32 cellular contexts compared by ENCODE assay signal in the genomic region with DNA sequence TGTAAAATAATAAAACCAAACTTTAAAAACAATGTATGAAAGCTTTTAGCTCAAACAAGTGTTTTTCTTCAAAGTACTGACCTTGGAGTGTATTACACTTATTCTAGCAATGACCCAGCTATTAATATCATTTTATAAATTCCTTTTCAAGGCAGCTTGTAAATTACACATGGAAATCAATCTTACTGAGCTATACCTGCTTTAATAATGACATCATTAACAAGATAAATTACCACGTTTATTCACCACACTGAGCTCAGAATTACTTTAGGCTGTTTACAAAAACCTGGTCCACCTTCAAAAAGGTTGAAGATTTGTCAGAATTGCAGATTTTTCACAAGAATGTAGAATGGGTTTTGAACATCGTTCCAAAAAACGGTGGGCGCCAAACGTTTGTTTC.
"Had no signal": no experiment of that assay in that cellular context is flagged by ENCODE, and none has a peak within 500 bp of the region (broad histone marks: within the 10 kb centered on the region; RNA-seq: fewer than 3 reads in every experiment).

No MANE protein-coding gene starts in this region.

- H3K27me3 ChIP-seq: neural progenitor cell, ovary, spleen, testis, tibial artery, transverse colon, upper lobe of left lung, vagina had no signal

- H3K27ac Mint-ChIP-seq: naive thymus-derived CD4-positive, alpha-beta T cell; natural killer cell; neural progenitor cell; progenitor cell of endocrine pancreas; stimulated activated memory B cell treated with anti-CD40 and anti-IgM and Interleukin-4, amounts not matched to agents 10 μg/mL and 1 μg/mL and 100 μg/mL, for 72 hours; stimulated activated naive CD8-positive, alpha-beta T cell treated with anti-CD3 and anti-CD28 coated beads, Interleukin-15, amount 100 ng/mL, for 72 hours had no signal

- H3K9ac ChIP-seq: neural progenitor cell, parathyroid adenoma had no signal

- ATAC-seq: naive thymus-derived CD4-positive, alpha-beta T cell; natural killer cell; psoas muscle; right cardiac atrium; sciatic nerve; stimulated activated memory B cell treated with anti-CD40 and anti-IgM and Interleukin-4, amounts not matched to agents 10 μg/mL and 1 μg/mL and 100 μg/mL, for 72 hours; stimulated activated naive CD8-positive, alpha-beta T cell treated with anti-CD3 and anti-CD28 coated beads, Interleukin-15, amount 100 ng/mL, for 72 hours; stimulated activated naive CD8-positive, alpha-beta T cell treated with anti-CD3 and anti-CD28 coated beads, Interleukin-15, Interleukin-2, amounts not matched to agents 100 U/mL and 50 U/mL, for 24 hours had no signal

- H3K36me3 ChIP-seq: neural progenitor cell, ovary, spleen, suprapubic skin, tibial artery, transverse colon, upper lobe of left lung, vagina had no signal

- H3K79me2 ChIP-seq: parathyroid adenoma had no signal

- DNase-seq: naive thymus-derived CD4-positive, alpha-beta T cell; natural killer cell; occipital lobe; ovary; posterior cingulate gyrus; psoas muscle; right cardiac atrium; spleen; stimulated activated CD4-positive, alpha-beta T cell treated with anti-CD3 and anti-CD28 coated beads, Interleukin-12 subunit alpha, Interleukin-12 subunit beta, amount 100 ng/mL, for 4 hours; stimulated activated CD4-positive, alpha-beta T cell treated with anti-CD3 and anti-CD28 coated beads, Interleukin-1b, Interleukin-23, amount 100 ng/mL, for 48 hours; stimulated activated CD4-positive, alpha-beta T cell treated with anti-CD3 and anti-CD28 coated beads, Interleukin-4, amount 100 ng/mL, for 1 hour; stimulated activated CD4-positive, alpha-beta T cell treated with anti-CD3 and anti-CD28 coated beads, Interleukin-4, amount 100 ng/mL, for 4 hours; stimulated activated CD8-positive, alpha-beta memory T cell treated with anti-CD3 and anti-CD28 coated beads, Interleukin-4, amount 100 ng/mL, for 48 hours; stimulated activated naive CD4-positive, alpha-beta T cell; stimulated activated naive CD8-positive, alpha-beta T cell treated with anti-CD3 and anti-CD28 coated beads, Interleukin-15, amount 100 ng/mL, for 72 hours; stimulated activated naive CD8-positive, alpha-beta T cell treated with anti-CD3 and anti-CD28 coated beads, Interleukin-15, Interleukin-2, amounts not matched to agents 100 U/mL and 50 U/mL, for 24 hours; substantia nigra; testis; tibial artery; transverse colon; upper lobe of left lung had no signal

- H3K4me2 ChIP-seq: neural progenitor cell, smooth muscle cell had no signal

- H3K4me3 ChIP-seq: neural progenitor cell, ovary, psoas muscle, skin epidermis, smooth muscle cell, spleen, suprapubic skin, testis, tibial artery, transverse colon, upper lobe of left lung, vagina had no signal

- H3K4me1 ChIP-seq: parathyroid adenoma, psoas muscle, spleen, suprapubic skin, testis, tibial artery, transverse colon, upper lobe of left lung, vagina had no signal

- H3K36me3 Mint-ChIP-seq: stimulated activated memory B cell treated with anti-CD40 and anti-IgM and Interleukin-4, amounts not matched to agents 10 μg/mL and 1 μg/mL and 100 μg/mL, for 72 hours had no signal

- H3K4me1 Mint-ChIP-seq: naive thymus-derived CD4-positive, alpha-beta T cell; natural killer cell; stimulated activated memory B cell treated with anti-CD40 and anti-IgM and Interleukin-4, amounts not matched to agents 10 μg/mL and 1 μg/mL and 100 μg/mL, for 72 hours; stimulated activated naive CD8-positive, alpha-beta T cell treated with anti-CD3 and anti-CD28 coated beads, Interleukin-15, amount 100 ng/mL, for 72 hours had no signal

- H3K4me3 Mint-ChIP-seq: naive thymus-derived CD4-positive, alpha-beta T cell; natural killer cell; nephron; neural progenitor cell; stimulated activated memory B cell treated with anti-CD40 and anti-IgM and Interleukin-4, amounts not matched to agents 10 μg/mL and 1 μg/mL and 100 μg/mL, for 72 hours; stimulated activated naive CD8-positive, alpha-beta T cell treated with anti-CD3 and anti-CD28 coated beads, Interleukin-15, amount 100 ng/mL, for 72 hours had no signal

- H3K27ac ChIP-seq: neural progenitor cell, parathyroid adenoma, psoas muscle, skin epidermis, spleen, suprapubic skin, testis, tibial artery, transverse colon, upper lobe of left lung, vagina had no signal

- H3K9me3 ChIP-seq: ovary, suprapubic skin, testis, tibial artery, vagina had no signal

- FAIRE-seq: urothelium cell line had no signal

- H2AFZ ChIP-seq: neural progenitor cell, parathyroid adenoma had no signal
